8 cellular contexts compared by ENCODE assay signal in genomic region chrX:13398073-13398823, GRCh38.
DNase-seq lines count a peak whose midpoint lies in the region; TF ChIP-seq lines count a peak whose summit lies in the region.

No MANE protein-coding gene starts in this region.

- peak; percentile 94 for DNase-seq in ACHN
- peak; percentile 84 for DNase-seq in cerebellar cortex (ENCODE audit: low spot score)
- DNase-seq in mesothelial cell of epicardium (ENCODE audit: low spot score in 2 of 2, unreplicated experiment in 2 of 2), result no peak
- no peak for DNase-seq in NCI-H345 (lab: John Stamatoyannopoulos, UW)
- no peak for DNase-seq in NCI-H1092 (lab: John Stamatoyannopoulos, UW)
- DNase-seq in GM13976 (ENCODE audit: low spot score), result no peak
- DNase-seq in pons (ENCODE audit: low spot score), result no peak

- H3K36me3 ChIP-seq in HUES6 (ENCODE audit: control insufficient read depth, insufficient read depth, low read length), result no peaks in the 10 kb centered on the region

- H3K27me3 Mint-ChIP-seq in mesothelial cell of epicardium (ENCODE audit: low read depth), result no peaks in the 10 kb centered on the region

- peak overlapping the region; percentile 74 for H3K27ac Mint-ChIP-seq in mesothelial cell of epicardium

- H3K4me1 ChIP-seq in HUES6 (ENCODE audit: control insufficient read depth, insufficient read depth, low read length), result peaks cover 15% of the 10 kb centered on the region; the same call in 1 of the 2 replicates

- H3K27me3 ChIP-seq in HUES6 (ENCODE audit: control insufficient read depth, insufficient read depth, low read length), result no peaks in the 10 kb centered on the region

- H3K9ac ChIP-seq in HUES6 (ENCODE audit: low read length), result no peak overlapping the region

- TF ChIP-seq CTCF in mesothelial cell of epicardium (IDR thresholded peaks at IDR 0.05; ENCODE audit: unreplicated experiment) (no peak), GM13976 (IDR thresholded peaks at IDR 0.05; ENCODE audit: borderline replicate concordance, control extremely low read depth, extremely low read depth, insufficient read depth, missing control alignments) (no peak)

- H3K27ac ChIP-seq in HUES6 (ENCODE audit: low read depth, low read length), result peak overlapping the region; percentile 74; the same call in 1 of the 2 replicates

- H3K4me1 Mint-ChIP-seq in mesothelial cell of epicardium, result peaks cover 27% of the 10 kb centered on the region

- in situ Hi-C loops in ACHN (cut with HindIII; ENCODE audit: low pct_ligation_motif_present, low pct_unique_long_range_greater_than_20kb, low sequenced_read_pairs), result no loop called here
- in situ Hi-C loops in GM13976 (cut with MboI; ENCODE audit: low sequenced_read_pairs, unreplicated experiment), result no loop called here

- H3K9me3 ChIP-seq in HUES6 (ENCODE audit: control insufficient read depth, insufficient read depth, low read depth, low read length), result no peaks in the 10 kb centered on the region

- H3K4me3 Mint-ChIP-seq in mesothelial cell of epicardium, result no peak overlapping the region

- H3K4me3 ChIP-seq in HUES6 (ENCODE audit: low read depth, low read length), result no peak overlapping the region

- H3K9me3 Mint-ChIP-seq in mesothelial cell of epicardium, result peaks cover 35% of the 10 kb centered on the region

- H3K36me3 Mint-ChIP-seq in mesothelial cell of epicardium, result no peaks in the 10 kb centered on the region

Comparison
In these comparisons a context has a peak if more than half of its experiments do, and no peak if none do; other contexts are left out.
1. DNase-seq: peak in ACHN (single experiment) and cerebellar cortex (single experiment); none in mesothelial cell of epicardium (0 of 2), NCI-H345 (single experiment), NCI-H1092 (single experiment), GM13976 (single experiment) and pons (single experiment).